8 cellular contexts compared by ENCODE assay signal in genomic region chr11:33742249-33742851, GRCh38. TPM values are rescaled to one million over a fixed set of nuclear protein-coding genes. Genes with fewer than 3 reads are reported as not detected.
A peak's percentile ranks its signal among the peaks of the same experiment; 100 is the strongest.
DNase-seq lines count a peak whose midpoint lies in the region; ATAC-seq, FAIRE-seq and TF ChIP-seq lines count a peak whose summit lies in the region.

No MANE protein-coding gene starts in this region.

- H3K4me1 ChIP-seq in spleen, result peaks cover 0 to 4% (median 0%) of the 10 kb centered on the region in 6 donors

- H3K9me3 ChIP-seq in spleen, result no peaks in the 10 kb centered on the region

- DNase-seq in RCC 7860 (ENCODE audit: low spot score) (peak; percentile 34), frontal cortex (ENCODE audit: low spot score in 2 of 2) (no peak), spleen (no peak), hypothalamus (lab: John Stamatoyannopoulos, UW) (no peak)

- no peaks in the 10 kb centered on the region for H3K27me3 ChIP-seq in spleen (replicated peaks in 1 of 7)

- peak; percentile 17 to 64 (median 52) for TF ChIP-seq CTCF in spleen (IDR thresholded peaks at IDR 0.05 in 8 of 11, conservative IDR thresholded peaks at IDR 0.05 in 3 of 11)

- intact Hi-C loops in spleen (cut with DNase I; ENCODE audit: low total_unique reads), result loop anchor here (5.0 kb wide), 1 partner anchor 380 kb away; no protein-coding TSS in a partner anchor

- H3K36me3 ChIP-seq in spleen, result peaks cover 2 to 61% (median 27%) of the 10 kb centered on the region in 6 donors

- ATAC-seq in GM18498 (IDR thresholded peaks at IDR 0.05; ENCODE audit: unreplicated experiment) (peak; percentile 63), HG02642 (IDR thresholded peaks at IDR 0.05; ENCODE audit: poor library complexity, unreplicated experiment) (no peak), GM21526 (IDR thresholded peaks at IDR 0.05; ENCODE audit: low FRiP score, unreplicated experiment) (no peak)

- no peak overlapping the region for H3K4me3 ChIP-seq in spleen

- peak; percentile 97 for FAIRE-seq in A204.1 (lab: Jason Lieb, UNC)
- FAIRE-seq in RCC 7860 (lab: Jason Lieb, UNC), result peak; percentile 76
- peak; percentile 85 for FAIRE-seq in frontal cortex (lab: Jason Lieb, UNC)

- H3K27ac ChIP-seq in spleen, result no peak overlapping the region

- WGBS in spleen, 5 donors, result 75 to 90% (median 81%) methylated on average over 3 of the region's 3 CpGs

- no peak for TF ChIP-seq POLR2A in spleen (IDR thresholded peaks at IDR 0.05)

RNA-seq across cellular contexts. Expression of gene CD59, which starts 6.1 kb away (rescaled TPM):
- total RNA-seq in frontal cortex (31.4 TPM), spleen (100 to 1,000 TPM; 163 to 281 (median 213) TPM)
- 10 to 100 TPM; 21.6 to 62.1 (median 57.9) TPM for polyA plus RNA-seq in spleen

RNA-seq across cellular contexts. Expression of gene FBXO3, which starts 32.0 kb away (rescaled TPM):
- 90.9 TPM for total RNA-seq in frontal cortex
- 10 to 100 TPM; 26.5 to 58.3 (median 32.8) TPM for total RNA-seq in spleen
- 10 to 100 TPM; 15.6 to 18.2 (median 15.9) TPM for polyA plus RNA-seq in spleen

RNA-seq across cellular contexts. Expression of gene C11orf91, which starts 41.7 kb away (rescaled TPM):
- not detected for total RNA-seq in frontal cortex
- under 1 TPM in 1 of 7 donors, not detected in 6; 0.85 TPM for total RNA-seq in spleen
- polyA plus RNA-seq in spleen, result not detected
